Comparison of ENCODE assay signal across 11 cellular contexts in genomic region chr10:27620425-27621397, GRCh38.
DNase-seq lines count a peak whose midpoint lies in the region; ATAC-seq and TF ChIP-seq lines count a peak whose summit lies in the region.
"Had no signal": no experiment of that assay in that cellular context is flagged by ENCODE, and none has a peak within 500 bp of the region (broad histone marks: within the 10 kb centered on the region; RNA-seq: fewer than 3 reads in every experiment).

No MANE protein-coding gene starts in this region.

- no peaks in the 10 kb centered on the region for H3K27me3 Mint-ChIP-seq in nephron (ENCODE audit: low read depth)

- H3K9me3 Mint-ChIP-seq in nephron: no peaks in the 10 kb centered on the region
- H3K9me3 Mint-ChIP-seq: activated T-cell treated with anti-CD3 and anti-CD28 coated beads, Interleukin-2, amount 50 U/mL, for 4 hours; naive B cell had no signal

- ATAC-seq in upper lobe of right lung (peak; percentile 50), GM18909 (IDR thresholded peaks at IDR 0.05; ENCODE audit: poor library complexity, unreplicated experiment) (no peak)
- ATAC-seq: activated T-cell treated with anti-CD3 and anti-CD28 coated beads, Interleukin-2, amount 50 U/mL, for 4 hours had no signal

- H3K4me3 ChIP-seq in MG63 (no peak overlapping the region), upper lobe of right lung (no peak overlapping the region)

- H3K4me1 Mint-ChIP-seq in nephron: peaks cover 65% of the 10 kb centered on the region
- H3K4me1 Mint-ChIP-seq: naive B cell had no signal

- intact Hi-C loops in upper lobe of right lung (cut with DNase I): no loop called here

- no peaks in the 10 kb centered on the region for H3K36me3 ChIP-seq in MG63
- no peaks in the 10 kb centered on the region for H3K36me3 ChIP-seq in upper lobe of right lung

- peak overlapping the region in 2 of 3 experiments; percentile 8 to 9 for H3K4me3 Mint-ChIP-seq in nephron
- H3K4me3 Mint-ChIP-seq: activated T-cell treated with anti-CD3 and anti-CD28 coated beads, Interleukin-2, amount 50 U/mL, for 4 hours; naive B cell had no signal

- H3K27ac ChIP-seq in upper lobe of right lung: no peak overlapping the region
- H3K27ac ChIP-seq: KMS-11 had no signal

- H3K36me3 Mint-ChIP-seq in nephron (ENCODE audit: low read depth): no peaks in the 10 kb centered on the region
- H3K36me3 Mint-ChIP-seq: naive B cell had no signal

- H3K9me3 ChIP-seq in MG63: no peaks in the 10 kb centered on the region
- H3K9me3 ChIP-seq in upper lobe of right lung: no peaks in the 10 kb centered on the region

- TF ChIP-seq CTCF in nephron (IDR thresholded peaks at IDR 0.05; ENCODE audit: unreplicated experiment in 3 of 3) (no peak), upper lobe of right lung (IDR thresholded peaks at IDR 0.05) (no peak)

- H3K27ac Mint-ChIP-seq in nephron: peak overlapping the region; percentile 80 to 93 (median 84)

- H3K4me1 ChIP-seq in upper lobe of right lung: no peaks in the 10 kb centered on the region

- H3K27me3 ChIP-seq in MG63 (no peaks in the 10 kb centered on the region), upper lobe of right lung (peaks cover 8% of the 10 kb centered on the region)

- peak; percentile 31 for DNase-seq in MG63
- peak; percentile 95 for DNase-seq in fibroblast of gingiva (ENCODE audit: low read depth)
- DNase-seq in upper lobe of right lung: no peak
- DNase-seq in COR-L47 (lab: John Stamatoyannopoulos, UW): no peak
- DNase-seq in COLO668 (lab: John Stamatoyannopoulos, UW; ENCODE audit: unreplicated experiment): no peak
- DNase-seq: activated T-cell treated with anti-CD3 and anti-CD28 coated beads, Interleukin-2, amount 50 U/mL, for 4 hours; GOT3; naive B cell had no signal

Comparison
In these comparisons a context has a peak if more than half of its experiments do, and no peak if none do; other contexts are left out.
1. DNase-seq: peak in MG63 (single experiment) and fibroblast of gingiva (single experiment); none in upper lobe of right lung (single experiment), COR-L47 (single experiment) and COLO668 (single experiment).